In genomic region chr1:64917328-64917861, GRCh38 we compare ENCODE assay signal across 7 cellular contexts. TPM values are rescaled to one million over a fixed set of nuclear protein-coding genes. Genes with fewer than 3 reads are reported as not detected.
DNase-seq lines count a peak whose midpoint lies in the region; ATAC-seq and TF ChIP-seq lines count a peak whose summit lies in the region.

No MANE protein-coding gene starts in this region.

- no peaks in the 10 kb centered on the region for H4K20me1 ChIP-seq in HCT116 (ENCODE audit: insufficient read depth)

- RAD21 ChIA-PET in HCT116 (lab: Charles Lee; ENCODE audit: low non-redundant PET in 1 of 2, low total read pairs in 2 of 2, uncharacterized antibody in 2 of 2, unreplicated experiment in 2 of 2), result no interaction called here

- intact Hi-C loops in HCT116 (cut with micrococcal nuclease), result no loop called here
- intact Hi-C loops in psoas muscle (cut with DNase I), result no loop called here

- no peaks in the 10 kb centered on the region for H3K36me3 ChIP-seq in HCT116 (ENCODE audit: control insufficient read depth in 1 of 2, insufficient read depth in 2 of 2, low read length in 2 of 2)
- H3K36me3 ChIP-seq in gastroesophageal sphincter, result no peaks in the 10 kb centered on the region
- no peaks in the 10 kb centered on the region for H3K36me3 ChIP-seq in psoas muscle (ENCODE audit: insufficient read depth in 1 of 2, low read depth in 1 of 2)

- no peaks in the 10 kb centered on the region for H3K27me3 Mint-ChIP-seq in T-cell
- no peaks in the 10 kb centered on the region for H3K27me3 Mint-ChIP-seq in type B pancreatic cell

- H3K9me2 ChIP-seq in HCT116 (ENCODE audit: insufficient read depth), result no peaks in the 10 kb centered on the region

- DNase-seq in HCT116 (ENCODE audit: low read depth, low spot score) (peak; percentile 83), T-cell (peak in 1 of 34 experiments; percentile 20), psoas muscle (peak; percentile 70 to 72), ecto neural progenitor cell (ENCODE audit: low spot score) (no peak), type B pancreatic cell (ENCODE audit: extremely low spot score, unreplicated experiment) (no peak)
- no peak for DNase-seq in effector CD4-positive, alpha-beta T cell

- peak overlapping the region; percentile 75 for H3K4me2 ChIP-seq in HCT116 (ENCODE audit: low read length)

- 14 to 17% methylated on average over 2 to 3 of the region's 3 CpGs for WGBS in gastroesophageal sphincter (ENCODE audit: low coverage in 1 of 2), 2 donors
- WGBS in psoas muscle, 3 donors, result 26 to 32% (median 26%) methylated on average over 3 of the region's 3 CpGs

- peaks cover 96 to 98% (median 96%) of the 10 kb centered on the region in 3 donors for H3K4me1 Mint-ChIP-seq in T-cell
- peaks cover 32% of the 10 kb centered on the region for H3K4me1 Mint-ChIP-seq in type B pancreatic cell (ENCODE audit: unreplicated experiment)

- peaks cover 17% of the 10 kb centered on the region for H3K79me2 ChIP-seq in HCT116 (ENCODE audit: insufficient read depth, low read length)

- H2AFZ ChIP-seq in HCT116 (ENCODE audit: low read depth, low read length, poor library complexity, severe bottlenecking), result no peak overlapping the region

- no peak for TF ChIP-seq EP300 in gastroesophageal sphincter (IDR thresholded peaks at IDR 0.05)

- no peak for TF ChIP-seq POLR2A in HCT116 (IDR thresholded peaks at IDR 0.05; ENCODE audit: borderline replicate concordance, extremely low read depth, insufficient read depth, insufficient read length)
- TF ChIP-seq POLR2A in gastroesophageal sphincter (IDR thresholded peaks at IDR 0.05), result no peak

- H3K27ac Mint-ChIP-seq in T-cell (peak overlapping the region; percentile 4 to 43), type B pancreatic cell (no peak overlapping the region)

- H3K27ac ChIP-seq in HCT116 (ENCODE audit: low read depth, low read length) (peak overlapping the region; percentile 41; the same call in 1 of the 2 replicates), gastroesophageal sphincter (peak overlapping the region in 3 of 4 donors; percentile 44 to 65 (median 60)), psoas muscle (peak overlapping the region; percentile 44)

- no peak for TF ChIP-seq RAD21 in HCT116 (IDR thresholded peaks at IDR 0.05; ENCODE audit: low read depth)

- TF ChIP-seq CTCF in HCT116 (IDR thresholded peaks at IDR 0.05 in 2 of 3, conservative IDR thresholded peaks at IDR 0.05 in 1 of 3; ENCODE audit: borderline replicate concordance in 1 of 3, insufficient read depth in 1 of 3, low read depth in 2 of 3, low read length in 2 of 3) (no peak), gastroesophageal sphincter (IDR thresholded peaks at IDR 0.05) (no peak), psoas muscle (IDR thresholded peaks at IDR 0.05) (no peak), type B pancreatic cell (conservative IDR thresholded peaks at IDR 0.05) (no peak)

- H3K9ac ChIP-seq in HCT116 (ENCODE audit: low read length), result peak overlapping the region; percentile 31

- H3K27me3 ChIP-seq in HCT116 (ENCODE audit: insufficient read depth, low read length) (no peaks in the 10 kb centered on the region), gastroesophageal sphincter (no peaks in the 10 kb centered on the region), psoas muscle (ENCODE audit: insufficient read depth in 3 of 3, low read length in 2 of 3) (no peaks in the 10 kb centered on the region)

- peaks cover 13% of the 10 kb centered on the region for H3K36me3 Mint-ChIP-seq in T-cell
- no peaks in the 10 kb centered on the region for H3K36me3 Mint-ChIP-seq in type B pancreatic cell

- POLR2A ChIA-PET in HCT116 (lab: Charles Lee), result interaction anchor here (0.8 to 1.5 kb wide), 3 partner anchors 9 to 31 kb away, joined by 3 read pairs; no protein-coding TSS in a partner anchor
- POLR2A ChIA-PET in T-cell (lab: Charles Lee), result interaction anchor here in 1 of 2 donors (1.0 kb wide), 1 partner anchor 9 kb away, joined by 4 read pairs; no protein-coding TSS in a partner anchor

- H3K4me1 ChIP-seq in HCT116 (ENCODE audit: control insufficient read depth in 1 of 2, insufficient read depth in 2 of 2, low read length in 2 of 2), result peaks cover 45 to 59% of the 10 kb centered on the region in 2 experiments
- H3K4me1 ChIP-seq in gastroesophageal sphincter, result peaks cover 17 to 81% (median 17%) of the 10 kb centered on the region in 3 donors
- peaks cover 79% of the 10 kb centered on the region for H3K4me1 ChIP-seq in psoas muscle

- H3K9me3 ChIP-seq in HCT116 (ENCODE audit: control insufficient read depth in 1 of 2, insufficient read depth in 1 of 2, low read depth in 1 of 2, low read length in 2 of 2), result no peaks in the 10 kb centered on the region
- H3K9me3 ChIP-seq in gastroesophageal sphincter, result no peaks in the 10 kb centered on the region
- H3K9me3 ChIP-seq in psoas muscle, result no peaks in the 10 kb centered on the region

- CTCF ChIA-PET in HCT116 (lab: Charles Lee), result no interaction called here
- CTCF ChIA-PET in T-cell (lab: Charles Lee), result no interaction called here

- no peaks in the 10 kb centered on the region for H3K9me3 Mint-ChIP-seq in T-cell
- H3K9me3 Mint-ChIP-seq in type B pancreatic cell, result no peaks in the 10 kb centered on the region

- ATAC-seq in HCT116 (peak; percentile 85), T-cell (replicated peaks in 1 of 4) (no peak), gastroesophageal sphincter (peak; percentile 91), psoas muscle (peak; percentile 70 to 87 (median 84))

- peak overlapping the region; percentile 8 to 55 (median 11) for H3K4me3 Mint-ChIP-seq in T-cell
- no peak overlapping the region for H3K4me3 Mint-ChIP-seq in type B pancreatic cell

- H3K4me3 ChIP-seq in HCT116 (replicated peaks in 1 of 2; ENCODE audit: low read depth in 1 of 2, low read length in 2 of 2), result peak overlapping the region in 1 of 2 experiments; percentile 31; a peak in 2 of 4 replicates
- H3K4me3 ChIP-seq in gastroesophageal sphincter, result no peak overlapping the region
- H3K4me3 ChIP-seq in psoas muscle, result no peak overlapping the region

- no TSS peak for BruUV-seq in HCT116 (replicated peaks; lab: Mats Ljungman, UMichigan)

TF ChIP-seq in HCT116, 20 proteins besides CTCF, POLR2A, EP300 and RAD21 (continues in another document):
- peak; percentile 77 for TF ChIP-seq CEBPB (IDR thresholded peaks at IDR 0.05; ENCODE audit: low read depth)
- TF ChIP-seq JUND (IDR thresholded peaks at IDR 0.05), result peak; percentile 65; the same call in 1 of the 2 replicates
- peak; percentile 68 for TF ChIP-seq SIN3A (IDR thresholded peaks at IDR 0.05; ENCODE audit: low read depth)
- TF ChIP-seq FOSL1 (IDR thresholded peaks at IDR 0.05; ENCODE audit: low read depth), result peak; percentile 64; the same call in 1 of the 2 replicates
- 0 out of 2 replicates have a peak, but pooled peaks have one; percentile 22 for TF ChIP-seq SRF (IDR thresholded peaks at IDR 0.05; ENCODE audit: low read depth)
- no peak for TF ChIP-seq ZFX (IDR thresholded peaks at IDR 0.05)
- peak; percentile 53; the same call in 1 of the 2 replicates for TF ChIP-seq MAX (IDR thresholded peaks at IDR 0.05)
- TF ChIP-seq YY1 (IDR thresholded peaks at IDR 0.05; ENCODE audit: extremely low read depth, insufficient replicate concordance, low read depth, low read length), result peak; percentile 22
- TF ChIP-seq CBX3 (IDR thresholded peaks at IDR 0.05; ENCODE audit: low read depth), result peak; percentile 58; the same call in 1 of the 2 replicates
- peak; percentile 68 for TF ChIP-seq POLR2AphosphoS5 (IDR thresholded peaks at IDR 0.05; ENCODE audit: low read depth, low read length)
- TF ChIP-seq EZH2phosphoT487 (IDR thresholded peaks at IDR 0.05; ENCODE audit: borderline replicate concordance), result no peak
- no peak for TF ChIP-seq ZBTB33 (IDR thresholded peaks at IDR 0.05; ENCODE audit: extremely low read depth, insufficient replicate concordance, low read length)
- TF ChIP-seq SP1 (IDR thresholded peaks at IDR 0.05; ENCODE audit: low read depth), result peak; percentile 66
- peak; percentile 24; the same call in 1 of the 2 replicates for TF ChIP-seq ATF3 (IDR thresholded peaks at IDR 0.05)
- no peak for TF ChIP-seq EZH2 (IDR thresholded peaks at IDR 0.05)
- TF ChIP-seq TCF7L2 (IDR thresholded peaks at IDR 0.05; ENCODE audit: borderline replicate concordance, extremely low read depth, insufficient read depth, insufficient read length), result no peak
- no peak for TF ChIP-seq ELF1 (IDR thresholded peaks at IDR 0.05; ENCODE audit: borderline replicate concordance, low read depth)

RNA-seq across cellular contexts. Expression of gene JAK1, which starts 49.0 kb away (rescaled TPM):
- total RNA-seq in HCT116 (2021; ENCODE audit: unreplicated experiment) (53.2 TPM), T-cell (100 to 1,000 TPM; 272 to 323 (median 288) TPM), gastroesophageal sphincter (100 to 1,000 TPM; 132 to 166 (median 161) TPM), psoas muscle (100 to 1,000 TPM; 101 to 137 (median 119) TPM), type B pancreatic cell (ENCODE audit: low replicate concordance) (54.8 and 57.2 TPM in 2 replicates)
- 36.3 and 38.1 TPM in 2 replicates for polyA plus RNA-seq in HCT116 (2012)
- polyA plus RNA-seq in psoas muscle, result 10 to 100 TPM; 33.7 to 80.3 (median 34.0) TPM

Comparison
In these comparisons a context has a peak if more than half of its experiments do, and no peak if none do; other contexts are left out.
1. ATAC-seq: peak in HCT116 (single experiment), gastroesophageal sphincter (single experiment) and psoas muscle (4 of 4); none in T-cell (0 of 4).
2. DNase-seq: peak in HCT116 (single experiment) and psoas muscle (2 of 2); none in ecto neural progenitor cell (single experiment), type B pancreatic cell (single experiment) and effector CD4-positive, alpha-beta T cell (single experiment).
3. Peak in every context shown above with its lines, with median percentiles within 50 percentile points of each other: H3K27ac ChIP-seq.